Comparison of ENCODE assay signal across 1 cellular context in genomic region chr10:15719062-15719898, GRCh38.
TF ChIP-seq lines count a peak whose summit lies in the region.

No MANE protein-coding gene starts in this region.

TF ChIP-seq in H1, 55 proteins besides CTCF, POLR2A, EP300 and RAD21:
- TF ChIP-seq ASH2L (IDR thresholded peaks at IDR 0.05; ENCODE audit: low read length) (peak; percentile 31), SUZ12 (IDR thresholded peaks at IDR 0.05; ENCODE audit: low read length) (peak; percentile 83), CBX8 (IDR thresholded peaks at IDR 0.05; ENCODE audit: borderline replicate concordance, low read depth, low read length) (no peak), SIX5 (IDR thresholded peaks at IDR 0.05; ENCODE audit: low read depth, low read length) (no peak), ZNF274 (IDR thresholded peaks at IDR 0.05; ENCODE audit: borderline replicate concordance, extremely low read depth, low read length) (no peak), EZH2 (IDR thresholded peaks at IDR 0.05; ENCODE audit: low read depth, low read length, severe bottlenecking) (peak; percentile 78), SAP30 (IDR thresholded peaks at IDR 0.05; ENCODE audit: insufficient read depth, insufficient replicate concordance, low read length) (no peak), KDM4A (IDR thresholded peaks at IDR 0.05; ENCODE audit: low read depth, low read length, severe bottlenecking) (peak; percentile 65), TCF12 (IDR thresholded peaks at IDR 0.05; ENCODE audit: low read depth, low read length) (0 out of 2 replicates have a peak, but pooled peaks have one; percentile 56)
